In genomic region chr17:8482546-8482945, GRCh38 we compare ENCODE assay signal across 18 cellular contexts. TPM values are rescaled to one million over a fixed set of nuclear protein-coding genes. Genes with fewer than 3 reads are reported as not detected.
DNase-seq lines count a peak whose midpoint lies in the region; ATAC-seq and TF ChIP-seq lines count a peak whose summit lies in the region.
"Had no signal": no experiment of that assay in that cellular context is flagged by ENCODE, and none has a peak within 500 bp of the region (broad histone marks: within the 10 kb centered on the region; RNA-seq: fewer than 3 reads in every experiment).

No MANE protein-coding gene starts in this region.

- no peak for TF ChIP-seq CTCF in ascending aorta (IDR thresholded peaks at IDR 0.05)
- TF ChIP-seq CTCF in endodermal cell (conservative IDR thresholded peaks at IDR 0.05), result no peak
- TF ChIP-seq CTCF in progenitor cell of endocrine pancreas (IDR thresholded peaks at IDR 0.05; ENCODE audit: unreplicated experiment), result no peak
- no peak for TF ChIP-seq CTCF in CD4-positive, alpha-beta T cell (IDR thresholded peaks at IDR 0.05)

- peaks cover 51% of the 10 kb centered on the region for H3F3A ChIP-seq in GM23248 (ENCODE audit: insufficient read depth)

- POLR2A ChIA-PET in CD4-positive, alpha-beta T cell (lab: Charles Lee), result no interaction called here

- H3K4me1 Mint-ChIP-seq in endodermal cell, result no peaks in the 10 kb centered on the region
- H3K4me1 Mint-ChIP-seq in progenitor cell of endocrine pancreas (ENCODE audit: low read depth), result no peaks in the 10 kb centered on the region
- H3K4me1 Mint-ChIP-seq in CD4-positive, alpha-beta T cell (ENCODE audit: low read depth), result no peaks in the 10 kb centered on the region

- H3K9me2 ChIP-seq in GM23248 (ENCODE audit: insufficient read depth), result no peaks in the 10 kb centered on the region

- H3K36me3 ChIP-seq in GM23248 (ENCODE audit: low read depth) (peaks cover 30% of the 10 kb centered on the region), ascending aorta (peaks cover 98 to 99% of the 10 kb centered on the region in 2 donors), endodermal cell (ENCODE audit: control insufficient read depth, insufficient read depth, low read length) (peaks cover 99% of the 10 kb centered on the region)

- H3K4me1 ChIP-seq in GM23248 (ENCODE audit: insufficient read depth) (peaks cover 24% of the 10 kb centered on the region), ascending aorta (peaks cover 6 to 22% of the 10 kb centered on the region in 2 donors), endodermal cell (ENCODE audit: control insufficient read depth, insufficient read depth, low read length) (no peaks in the 10 kb centered on the region)
- H3K4me1 ChIP-seq: BLaER1 treated with 17β-estradiol and CSF1 and Interleukin-3, amounts not matched to agents 10 nM and 100 nM; HAP-1 had no signal

- H3K27ac Mint-ChIP-seq in endodermal cell, result peak overlapping the region; percentile 66
- H3K27ac Mint-ChIP-seq in progenitor cell of endocrine pancreas, result peak overlapping the region; percentile 7
- no peak overlapping the region for H3K27ac Mint-ChIP-seq in CD4-positive, alpha-beta T cell

- peaks cover 8% of the 10 kb centered on the region for H3K9me3 Mint-ChIP-seq in endodermal cell
- H3K9me3 Mint-ChIP-seq in progenitor cell of endocrine pancreas (ENCODE audit: low read depth), result peaks cover 11% of the 10 kb centered on the region
- H3K9me3 Mint-ChIP-seq in CD4-positive, alpha-beta T cell, result peaks cover 6% of the 10 kb centered on the region

- H3K4me3 Mint-ChIP-seq in endodermal cell, result no peak overlapping the region
- no peak overlapping the region for H3K4me3 Mint-ChIP-seq in progenitor cell of endocrine pancreas (ENCODE audit: low read depth)
- H3K4me3 Mint-ChIP-seq in CD4-positive, alpha-beta T cell, result no peak overlapping the region

- H4K20me1 ChIP-seq in GM23248 (ENCODE audit: insufficient read depth), result no peaks in the 10 kb centered on the region

- H3K79me2 ChIP-seq in GM23248 (ENCODE audit: insufficient read depth), result peaks cover 11% of the 10 kb centered on the region; the same call in 1 of the 2 replicates

- no peaks in the 10 kb centered on the region for H3K9me3 ChIP-seq in GM23248 (ENCODE audit: low read depth)
- peaks cover 0 to 3% of the 10 kb centered on the region in 2 donors for H3K9me3 ChIP-seq in ascending aorta
- H3K9me3 ChIP-seq in endodermal cell (ENCODE audit: control insufficient read depth, low read length), result peaks cover 22% of the 10 kb centered on the region
- peaks cover 11% of the 10 kb centered on the region for H3K9me3 ChIP-seq in CD4-positive, alpha-beta T cell (ENCODE audit: control insufficient read depth, low read length)
- H3K9me3 ChIP-seq: HAP-1 had no signal

- ATAC-seq in CD4-positive, alpha-beta T cell (ENCODE audit: poor library complexity), result no peak
- ATAC-seq: Right ventricle myocardium inferior had no signal

- no peak overlapping the region; the same call in 1 of the 2 replicates for H3K27ac ChIP-seq in GM23248
- H3K27ac ChIP-seq in ascending aorta, result peak overlapping the region; percentile 60 to 61
- H3K27ac ChIP-seq in endodermal cell (ENCODE audit: low read depth, low read length), result no peak overlapping the region
- H3K27ac ChIP-seq in CD4-positive, alpha-beta T cell (ENCODE audit: low read depth, low read length), result no peak overlapping the region
- H3K27ac ChIP-seq: BLaER1 treated with 17β-estradiol and CSF1 and Interleukin-3, amounts not matched to agents 10 nM and 100 nM had no signal

- 88 to 90% methylated on average over 5 of the region's 5 CpGs for WGBS in GM23248 (ENCODE audit: low coverage in 1 of 2, low lambda C conversion rate in 2 of 2, missing lambda C conversion rate in 2 of 2), 2 experiments
- 91 to 97% methylated on average over 5 of the region's 5 CpGs for WGBS in endodermal cell (ENCODE audit: insufficient coverage in 1 of 2, insufficient read length in 1 of 2), 2 experiments

- intact Hi-C loops in ascending aorta (cut with DNase I), result no loop called here
- intact Hi-C loops in CD4-positive, alpha-beta T cell (cut with DNase I, micrococcal nuclease), result no loop called here

- no peak overlapping the region for H2AFZ ChIP-seq in GM23248

- H3K27me3 Mint-ChIP-seq in endodermal cell (ENCODE audit: insufficient read depth) (no peaks in the 10 kb centered on the region), progenitor cell of endocrine pancreas (no peaks in the 10 kb centered on the region)
- H3K27me3 Mint-ChIP-seq in CD4-positive, alpha-beta T cell, result no peaks in the 10 kb centered on the region

- H3K36me3 Mint-ChIP-seq in endodermal cell (ENCODE audit: low read depth), result peaks cover 93% of the 10 kb centered on the region
- H3K36me3 Mint-ChIP-seq in progenitor cell of endocrine pancreas (ENCODE audit: insufficient read depth), result peaks cover 55% of the 10 kb centered on the region
- peaks cover 91% of the 10 kb centered on the region for H3K36me3 Mint-ChIP-seq in CD4-positive, alpha-beta T cell (ENCODE audit: low read depth)

- H3K4me3 ChIP-seq in GM23248 (no peak overlapping the region), ascending aorta (no peak overlapping the region), endodermal cell (ENCODE audit: low read length) (no peak overlapping the region)
- H3K4me3 ChIP-seq: BLaER1 treated with 17β-estradiol and CSF1 and Interleukin-3, amounts not matched to agents 10 nM and 100 nM; HAP-1 had no signal

- DNase-seq in GM23248 (peak; percentile 48), ascending aorta (ENCODE audit: low spot score in 2 of 2) (no peak), endodermal cell (no peak), progenitor cell of endocrine pancreas (ENCODE audit: low spot score, unreplicated experiment) (no peak), H4 (ENCODE audit: low spot score) (no peak), NCI-H1417 treated with DMSO at 0.1 percent for 48 hours (lab: John Stamatoyannopoulos, UW) (no peak), activated gamma-delta T cell (lab: John Stamatoyannopoulos, UW) (no peak)
- DNase-seq in CD4-positive, alpha-beta T cell, result no peak
- DNase-seq: 8988T, Karpas-422, MM.1S, NCI-H1105 treated with DMSO at 0.1 percent for 48 hours, NCI-H187 treated with DMSO at 0.1 percent for 48 hours, NCI-H446 treated with DMSO at 0.1 percent for 48 hours, NCI-H774 had no signal

- H3K4me2 ChIP-seq in GM23248 (ENCODE audit: unreplicated experiment), result no peak overlapping the region
- H3K4me2 ChIP-seq: BLaER1 treated with 17β-estradiol and CSF1 and Interleukin-3, amounts not matched to agents 10 nM and 100 nM had no signal

- CTCF ChIA-PET in CD4-positive, alpha-beta T cell (lab: Charles Lee), result interaction anchor here (1.1 kb wide), 1 partner anchor 99 kb away, joined by 3 read pairs; no protein-coding TSS in a partner anchor

- H3K9ac ChIP-seq in GM23248 (no peak overlapping the region), endodermal cell (ENCODE audit: extremely low read depth, low read length, poor library complexity, severe bottlenecking) (no peak overlapping the region)
- H3K9ac ChIP-seq: BLaER1 treated with 17β-estradiol and CSF1 and Interleukin-3, amounts not matched to agents 10 nM and 100 nM had no signal

- in situ Hi-C loops in GM23248 (cut with MboI), result no loop called here

- no peaks in the 10 kb centered on the region for H3K27me3 ChIP-seq in GM23248 (replicated peaks; ENCODE audit: insufficient read depth)
- H3K27me3 ChIP-seq in ascending aorta, result no peaks in the 10 kb centered on the region
- no peaks in the 10 kb centered on the region for H3K27me3 ChIP-seq in endodermal cell (ENCODE audit: control insufficient read depth, insufficient read depth, low read length, poor library complexity, severe bottlenecking)
- no peaks in the 10 kb centered on the region for H3K27me3 ChIP-seq in CD4-positive, alpha-beta T cell (ENCODE audit: control insufficient read depth, insufficient read depth, low read length)
- H3K27me3 ChIP-seq: BLaER1 treated with 17β-estradiol and CSF1 and Interleukin-3, amounts not matched to agents 10 nM and 100 nM had no signal

RNA-seq across cellular contexts. Expression of gene NDEL1, which starts 46.9 kb away (rescaled TPM):
- total RNA-seq in GM23248 (2014; rRNA removed; shearing (Covaris generic)), result 74.9 and 76.4 TPM in 2 replicates
- 105 and 111 TPM in 2 replicates for polyA plus RNA-seq in GM23248 (2016; fragmentation: Nextera tagmentation; extraction: Ambion mirVana)
- total RNA-seq in ascending aorta (103 TPM), endodermal cell (10 to 100 TPM; 60.4 to 61.2 TPM), progenitor cell of endocrine pancreas (30.5 and 40.5 TPM in 2 replicates)
- polyA plus RNA-seq in endodermal cell (2013, experiment 1 of 2), result 26.2 TPM
- 26.3 TPM for polyA plus RNA-seq in endodermal cell (2013, experiment 2 of 2)
- total RNA-seq in H4 (2014; rRNA removed; shearing (Covaris generic)), result 16.1 and 31.8 TPM in 2 replicates
- total RNA-seq in CD4-positive, alpha-beta T cell, result 100 to 1,000 TPM; 300 to 313 TPM

Comparison
In these comparisons a context has a peak if more than half of its experiments do, and no peak if none do; other contexts are left out.
1. H3K27ac ChIP-seq: peak in ascending aorta (2 of 2); none in GM23248 (single experiment), endodermal cell (single experiment) and CD4-positive, alpha-beta T cell (single experiment).